18 cellular contexts compared by ENCODE assay signal in genomic region chr13:104577029-104577820, GRCh38.
DNase-seq lines count a peak whose midpoint lies in the region; ATAC-seq, FAIRE-seq and TF ChIP-seq lines count a peak whose summit lies in the region.
"Had no signal": no experiment of that assay in that cellular context is flagged by ENCODE, and none has a peak within 500 bp of the region (broad histone marks: within the 10 kb centered on the region; RNA-seq: fewer than 3 reads in every experiment).

No MANE protein-coding gene starts in this region.

- no peak overlapping the region for H3K4me2 ChIP-seq in GM23248 (ENCODE audit: unreplicated experiment)

- no peak overlapping the region for H2AFZ ChIP-seq in GM23248

- H3K9ac ChIP-seq in GM23248: no peak overlapping the region

- H3K4me1 ChIP-seq in pancreas: no peaks in the 10 kb centered on the region
- no peaks in the 10 kb centered on the region for H3K4me1 ChIP-seq in GM23248 (ENCODE audit: insufficient read depth)
- no peaks in the 10 kb centered on the region for H3K4me1 ChIP-seq in foreskin keratinocyte

- no peaks in the 10 kb centered on the region for H3K79me2 ChIP-seq in GM23248 (ENCODE audit: insufficient read depth)

- intact Hi-C loops in pancreas (cut with DNase I): no loop called here

- no peaks in the 10 kb centered on the region for H3K9me2 ChIP-seq in GM23248 (ENCODE audit: insufficient read depth)

- H4K20me1 ChIP-seq in GM23248 (ENCODE audit: insufficient read depth): no peaks in the 10 kb centered on the region

- no peaks in the 10 kb centered on the region for H3K36me3 ChIP-seq in pancreas
- H3K36me3 ChIP-seq in GM23248 (ENCODE audit: low read depth): no peaks in the 10 kb centered on the region

- H3K27me3 ChIP-seq in pancreas (no peaks in the 10 kb centered on the region), GM23248 (replicated peaks; ENCODE audit: insufficient read depth) (no peaks in the 10 kb centered on the region), foreskin keratinocyte (no peaks in the 10 kb centered on the region)

- H3K4me3 ChIP-seq in fibroblast of mammary gland (ENCODE audit: control insufficient read depth, low read depth, low read length) (no peak overlapping the region), pancreas (no peak overlapping the region), GM23248 (no peak overlapping the region)

- TF ChIP-seq CTCF in fibroblast of mammary gland (conservative IDR thresholded peaks at IDR 0.05; ENCODE audit: control insufficient read depth, insufficient read depth, low read depth, low read length) (no peak), pancreas (IDR thresholded peaks at IDR 0.05) (no peak), foreskin keratinocyte (conservative IDR thresholded peaks at IDR 0.05) (no peak)

- ATAC-seq in HG03432 (IDR thresholded peaks at IDR 0.05; ENCODE audit: unreplicated experiment) (peak; percentile 69), pancreas (peak in 3 of 4 donors; percentile 47 to 73 (median 71)), foreskin keratinocyte (no peak)
- ATAC-seq: PC-3 had no signal

- no peaks in the 10 kb centered on the region for H3F3A ChIP-seq in GM23248 (ENCODE audit: insufficient read depth)

- WGBS in pancreas, 2 donors: 45 to 51% methylated on average over 4 of the region's 4 CpGs
- 35 to 42% methylated on average over 4 of the region's 4 CpGs for WGBS in GM23248 (ENCODE audit: low coverage in 1 of 2, low lambda C conversion rate in 2 of 2, missing lambda C conversion rate in 2 of 2), 2 experiments

- no peak for FAIRE-seq in pancreas (lab: Jason Lieb, UNC)

- DNase-seq in OCI-M1 (lab: John Stamatoyannopoulos, UW) (peak; percentile 42), fibroblast of mammary gland (ENCODE audit: low read depth) (peak; percentile 1), pancreas (no peak), GM23248 (no peak), NCI-H446 treated with DMSO at 0.1 percent for 48 hours (lab: John Stamatoyannopoulos, UW) (no peak), foreskin keratinocyte (no peak)
- DNase-seq: AML-193, DMS79, H9, NCI-H1105, NCI-H1694, NCI-H510A treated with DMSO at 0.1 percent for 48 hours, NCI-H774, PC-3, RPMI8226, SHP77 treated with DMSO at 0.1 percent for 48 hours had no signal

- no peaks in the 10 kb centered on the region for H3K9me3 ChIP-seq in pancreas
- H3K9me3 ChIP-seq in GM23248 (ENCODE audit: low read depth): no peaks in the 10 kb centered on the region

- H3K27ac ChIP-seq in pancreas (no peak overlapping the region), GM23248 (no peak overlapping the region), foreskin keratinocyte (no peak overlapping the region)
- H3K27ac ChIP-seq: C4-2B had no signal

- in situ Hi-C loops in GM23248 (cut with MboI): no loop called here

Comparison
In these comparisons a context has a peak if more than half of its experiments do, and no peak if none do; other contexts are left out.
1. DNase-seq: peak in OCI-M1 (single experiment) and fibroblast of mammary gland (single experiment); none in pancreas (0 of 6), GM23248 (single experiment), NCI-H446 treated with DMSO at 0.1 percent for 48 hours (single experiment) and foreskin keratinocyte (0 of 2).